Comparison of ENCODE assay signal across 20 cellular contexts in the genomic region with DNA sequence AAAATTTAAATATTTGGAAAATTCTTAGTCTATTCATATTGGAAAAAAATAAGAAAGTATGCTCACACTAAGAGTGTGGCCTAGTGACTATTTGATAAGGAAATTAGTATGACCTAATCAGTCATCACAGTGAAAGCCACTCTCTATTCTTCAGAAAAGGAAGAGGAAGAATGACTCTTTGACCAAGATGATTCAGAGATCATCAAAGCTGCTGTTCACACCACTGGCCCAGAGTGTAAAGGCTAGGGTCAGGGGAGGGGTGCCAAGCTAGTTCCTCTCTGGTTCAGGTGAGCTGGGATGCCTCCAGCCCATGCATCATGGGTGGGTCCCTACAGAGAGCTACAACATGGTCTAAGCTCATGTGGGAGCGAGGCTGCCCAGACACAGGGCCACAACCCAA.
DNase-seq lines count a peak whose midpoint lies in the region; ATAC-seq lines count a peak whose summit lies in the region.
"Had no signal": no experiment of that assay in that cellular context is flagged by ENCODE, and none has a peak within 500 bp of the region (broad histone marks: within the 10 kb centered on the region; RNA-seq: fewer than 3 reads in every experiment).

No MANE protein-coding gene starts in this region.

- DNase-seq in A172 (ENCODE audit: low spot score) (peak; percentile 2), ELR (ENCODE audit: low read depth) (peak; percentile 39), RKO (ENCODE audit: low spot score) (peak; percentile 53), foreskin melanocyte (peak; percentile 36), UCSD-AML1 (lab: John Stamatoyannopoulos, UW; ENCODE audit: unreplicated experiment) (no peak)
- DNase-seq in effector CD8-positive, alpha-beta T cell (lab: John Stamatoyannopoulos, UW), result no peak
- DNase-seq: CD4-positive, alpha-beta memory T cell; DMS53; KBM-7; MV-4-11; NCI-H1417; NCI-H187 treated with DMSO at 0.1 percent for 48 hours; NCI-H2227 treated with DMSO at 0.1 percent for 48 hours; NCI-H510A treated with DMSO at 0.1 percent for 48 hours; NCI-H774; PC-3; SJCRH30 had no signal

- ATAC-seq in GM18907 (IDR thresholded peaks at IDR 0.05; ENCODE audit: unreplicated experiment) (no peak), GM19455 (IDR thresholded peaks at IDR 0.05; ENCODE audit: unreplicated experiment) (no peak)
- ATAC-seq: HepG2, PC-3 had no signal

Comparison
In these comparisons a context has a peak if more than half of its experiments do, and no peak if none do; other contexts are left out.
1. DNase-seq: peak in A172 (single experiment), ELR (single experiment), RKO (single experiment) and foreskin melanocyte (single experiment); none in effector CD8-positive, alpha-beta T cell (single experiment) and UCSD-AML1 (single experiment).